ENCODE assay signal across 18 cellular contexts in the genomic region with DNA sequence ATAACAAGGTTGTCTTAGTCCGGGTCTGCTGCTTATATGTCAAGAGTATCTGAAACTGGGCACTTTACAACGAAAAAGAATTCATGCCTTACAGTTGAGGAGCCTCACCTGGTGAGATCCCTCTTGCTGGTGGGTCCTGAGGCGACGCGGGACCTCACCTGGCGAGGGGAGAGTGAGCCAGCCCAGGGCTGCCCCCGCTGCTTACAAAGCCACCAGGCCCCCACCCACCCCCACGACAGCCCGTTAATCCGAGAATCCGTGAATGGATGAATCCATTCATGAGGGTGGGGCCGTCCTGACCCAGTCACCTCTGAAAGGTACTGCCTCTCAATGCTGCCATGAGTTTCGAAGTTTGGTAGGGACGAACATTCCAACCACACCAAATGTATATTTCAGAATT. TPM values are rescaled to one million over a fixed set of nuclear protein-coding genes. Genes with fewer than 3 reads are reported as not detected.
"Had no signal": no experiment of that assay in that cellular context is flagged by ENCODE, and none has a peak within 500 bp of the region (broad histone marks: within the 10 kb centered on the region; RNA-seq: fewer than 3 reads in every experiment).

No MANE protein-coding gene starts in this region.

- DNase-seq: central memory CD4-positive, alpha-beta T cell; cortex of kidney; effector memory CD4-positive, alpha-beta T cell; gastrocnemius medialis; left colon; nucleus accumbens; ovary; stimulated activated CD4-positive, alpha-beta T cell treated with anti-CD3 and anti-CD28 coated beads, Interleukin-4, amount 100 ng/mL, for 24 hours; stimulated activated naive B cell treated with anti-CD40 and anti-IgM and Interleukin-4, amounts not matched to agents 10 μg/mL and 1 μg/mL and 100 μg/mL, for 72 hours; stimulated activated naive CD8-positive, alpha-beta T cell treated with anti-CD3 and anti-CD28 coated beads, Interleukin-15, amount 100 ng/mL, for 72 hours had no signal

- H3K27me3 ChIP-seq: neural progenitor cell, ovary had no signal

- ATAC-seq: esophagus mucosa; gastrocnemius medialis; left colon; mucosa of descending colon; naive thymus-derived CD8-positive, alpha-beta T cell; right cardiac atrium; stimulated activated naive B cell treated with anti-CD40 and anti-IgM and Interleukin-4, amounts not matched to agents 10 μg/mL and 1 μg/mL and 100 μg/mL, for 72 hours had no signal

- H3K27ac ChIP-seq: gastrocnemius medialis, neural progenitor cell, ovary had no signal

- H3K9me3 ChIP-seq: gastrocnemius medialis, mucosa of descending colon, ovary had no signal

- H3K4me3 ChIP-seq: gastrocnemius medialis, mucosa of descending colon, neural progenitor cell, ovary, smooth muscle cell had no signal

- H3K36me3 ChIP-seq: gastrocnemius medialis, neural progenitor cell, ovary had no signal

RNA-seq across cellular contexts. Expression of gene F7, which starts 54.0 kb away (rescaled TPM):
- total RNA-seq: esophagus mucosa, fibroblast of lung had no signal
- polyA plus RNA-seq: fibroblast of lung, keratinocyte, right cardiac atrium had no signal
